8 cellular contexts compared by ENCODE assay signal in the genomic region with DNA sequence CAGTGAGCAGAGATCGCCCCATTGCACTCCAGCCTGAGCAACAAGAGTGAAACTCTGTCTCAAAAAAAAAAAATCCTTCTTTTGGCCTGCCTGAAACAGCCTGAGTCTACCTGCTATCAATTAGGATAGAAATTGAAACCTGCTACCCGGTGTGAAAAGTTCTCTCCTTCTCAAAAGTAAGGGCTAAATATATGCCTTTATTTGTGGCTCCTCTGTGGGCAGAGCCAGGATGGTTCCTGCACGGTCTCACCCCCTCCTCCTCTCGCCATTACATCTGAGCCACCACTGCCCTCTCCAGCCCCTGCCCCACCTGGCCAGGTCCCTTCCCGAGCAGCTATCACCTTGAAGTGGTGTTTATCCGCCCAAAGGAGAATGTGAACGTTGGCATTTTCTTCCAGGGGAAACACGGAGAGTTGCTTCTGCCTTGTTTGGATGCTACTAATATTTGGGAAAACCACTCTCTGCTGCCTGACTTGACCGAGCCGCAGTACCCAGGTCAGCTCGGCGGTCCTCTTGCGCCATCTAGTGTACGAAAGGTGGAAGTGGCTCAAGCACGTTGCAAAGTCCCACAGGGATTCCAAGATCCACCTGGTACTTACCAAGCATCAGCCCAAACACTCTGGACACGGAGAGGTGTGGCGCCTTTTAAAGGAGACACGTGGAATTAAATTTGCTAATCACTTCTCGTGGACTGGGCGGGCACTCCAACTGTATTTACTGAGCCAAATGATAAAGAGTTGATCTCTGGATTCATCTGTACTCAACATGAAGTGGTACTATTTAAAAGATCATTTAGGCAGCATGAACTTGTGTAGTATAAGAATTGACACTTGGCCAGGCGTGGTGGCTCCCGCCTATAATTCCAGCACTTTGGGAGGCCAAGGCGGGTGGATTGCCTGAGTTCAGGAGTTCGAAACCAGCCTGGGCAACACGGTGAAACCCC. TPM values are rescaled to one million over a fixed set of nuclear protein-coding genes. Genes with fewer than 3 reads are reported as not detected.
DNase-seq lines count a peak whose midpoint lies in the region; ATAC-seq, FAIRE-seq and TF ChIP-seq lines count a peak whose summit lies in the region.

No MANE protein-coding gene starts in this region.

- POLR2A ChIA-PET in WTC11 (lab: Charles Lee) = no interaction called here

- H3K27me3 ChIP-seq in bronchial epithelial cell (ENCODE audit: control insufficient read depth, insufficient read depth, low read length) = no peaks in the 10 kb centered on the region

- CTCF ChIA-PET in WTC11 (lab: Charles Lee) = interaction anchor here (0.8 to 2.1 kb wide), 9 partner anchors 32 to 1283 kb away, joined by 3 to 5 read pairs (median 4); a partner anchor contains a TSS

- H3K4me3 Mint-ChIP-seq in WTC11 = peak overlapping the region; percentile 44; the same call in 1 of the 2 replicates

- peak; percentile 71 for ATAC-seq in HG02870 (IDR thresholded peaks at IDR 0.05; ENCODE audit: unreplicated experiment)
- peak; percentile 89 for ATAC-seq in WTC11
- no peak for ATAC-seq in HG02623 (IDR thresholded peaks at IDR 0.05; ENCODE audit: unreplicated experiment)

- intact Hi-C loops in kidney (cut with DNase I) = no loop called here

- peak; percentile 81 for DNase-seq in NCI-H2196 (lab: John Stamatoyannopoulos, UW; ENCODE audit: unreplicated experiment)
- DNase-seq in WTC11 (ENCODE audit: low spot score) = peak; percentile 83
- peak; percentile 62 for DNase-seq in bronchial epithelial cell (ENCODE audit: low read depth)
- no peak for DNase-seq in kidney
- DNase-seq in stimulated activated CD4-positive, alpha-beta T cell treated with anti-CD3 and anti-CD28 coated beads, Interleukin-2, amount 100 ng/mL, for 24 hours = peak; percentile 65 to 67

- peak; percentile 98 for TF ChIP-seq CTCF in WTC11 (IDR thresholded peaks at IDR 0.05)
- peak; percentile 89 for TF ChIP-seq CTCF in bronchial epithelial cell (IDR thresholded peaks at IDR 0.05; ENCODE audit: insufficient read depth, low read length, severe bottlenecking)
- peak; percentile 96 for TF ChIP-seq CTCF in kidney (IDR thresholded peaks at IDR 0.05; ENCODE audit: borderline replicate concordance, extremely low read depth, insufficient read depth)

- H3K27ac ChIP-seq in kidney (ENCODE audit: low read depth in 2 of 2, low read length in 2 of 2) = no peak overlapping the region

- H3K4me1 ChIP-seq in kidney (ENCODE audit: control insufficient read depth in 1 of 2, insufficient read depth in 1 of 2, low read depth in 1 of 2, low read length in 2 of 2) = no peaks in the 10 kb centered on the region

- H3K36me3 ChIP-seq in bronchial epithelial cell (ENCODE audit: control insufficient read depth, insufficient read depth, low read length) (no peaks in the 10 kb centered on the region), kidney (ENCODE audit: control insufficient read depth in 1 of 2, insufficient read depth in 2 of 2, low read length in 2 of 2) (no peaks in the 10 kb centered on the region)

- no peak overlapping the region for H3K9ac ChIP-seq in kidney (ENCODE audit: low read length in 2 of 2)

- peaks cover 19% of the 10 kb centered on the region for H3K4me1 Mint-ChIP-seq in WTC11

- no peaks in the 10 kb centered on the region; the same call in 1 of the 2 replicates for H3K36me3 Mint-ChIP-seq in WTC11

- no peaks in the 10 kb centered on the region for H3K27me3 Mint-ChIP-seq in WTC11 (ENCODE audit: low read depth)

- H3K4me3 ChIP-seq in bronchial epithelial cell (ENCODE audit: low read depth, low read length) (no peak overlapping the region), kidney (ENCODE audit: low read length in 2 of 2) (no peak overlapping the region)

- H3K9me3 ChIP-seq in kidney (ENCODE audit: control insufficient read depth in 1 of 2, low read length in 2 of 2) = no peaks in the 10 kb centered on the region

- FAIRE-seq in G401.6 (lab: Jason Lieb, UNC) (peak; percentile 71), bronchial epithelial cell (lab: Jason Lieb, UNC) (no peak), kidney (lab: Jason Lieb, UNC) (peak; percentile 52)

- H3K27ac Mint-ChIP-seq in WTC11 = peak overlapping the region; percentile 73; the same call in 1 of the 2 replicates

- H3K9me3 Mint-ChIP-seq in WTC11 = no peaks in the 10 kb centered on the region

TF ChIP-seq in WTC11, 78 proteins besides CTCF, POLR2A, EP300 and RAD21:
- TF ChIP-seq RELA (CRISPR knock-in tag; IDR thresholded peaks at IDR 0.05; ENCODE audit: borderline replicate concordance) (no peak), SP1 (CRISPR knock-in tag; conservative IDR thresholded peaks at IDR 0.05) (0 out of 2 replicates have a peak, but pooled peaks have one; percentile 23)
TF ChIP-seq in WTC11: peak in this region for 1.

RNA-seq across cellular contexts. Expression of a gene that starts 31.9 kb away (rescaled TPM):
- total RNA-seq in WTC11 (2021) (44.1 to 64.8 TPM (median 45.7 TPM) in 3 replicates), bronchial epithelial cell (13.4 and 16.6 TPM in 2 replicates), kidney (22.5 TPM)
- 14.2 TPM for polyA plus RNA-seq in kidney (ENCODE audit: insufficient read depth, low read depth, low replicate concordance)

RNA-seq across cellular contexts. Expression of a gene that starts 41.4 kb away (rescaled TPM):
- 167 to 172 TPM (median 170 TPM) in 3 replicates for total RNA-seq in WTC11 (2021)
- total RNA-seq in bronchial epithelial cell = 60.4 and 111 TPM in 2 replicates
- 94.3 TPM for total RNA-seq in kidney
- 379 TPM for polyA plus RNA-seq in kidney (ENCODE audit: insufficient read depth, low read depth, low replicate concordance)
